ENCODE assay signal across 27 cellular contexts in genomic region chr9:70428781-70429180, GRCh38.
"Had no signal": no experiment of that assay in that cellular context is flagged by ENCODE, and none has a peak within 500 bp of the region (broad histone marks: within the 10 kb centered on the region; RNA-seq: fewer than 3 reads in every experiment).

No MANE protein-coding gene starts in this region.

- ATAC-seq: activated CD4-positive, CD25-positive, alpha-beta regulatory T cell treated with anti-CD3 and anti-CD28 coated beads, Interleukin-2, amount 50 U/mL, for 24 hours; effector memory CD8-positive, alpha-beta T cell; stimulated activated memory B cell treated with anti-CD40 and anti-IgM and Interleukin-4, amounts not matched to agents 10 μg/mL and 1 μg/mL and 100 μg/mL, for 72 hours; stimulated activated naive CD8-positive, alpha-beta T cell treated with anti-CD3 and anti-CD28 coated beads, Interleukin-15, amount 100 ng/mL, for 72 hours; T-helper 17 cell had no signal

- DNase-seq: activated CD4-positive, alpha-beta T cell treated with anti-CD3 and anti-CD28 coated beads for 48 hours; activated CD4-positive, alpha-beta T cell treated with anti-CD3 and anti-CD28 coated beads, Interleukin-2, amount 50 U/mL, for 48 hours; activated CD8-positive, alpha-beta memory T cell treated with anti-CD3 and anti-CD28 coated beads for 24 hours; activated effector memory CD4-positive, alpha-beta T cell treated with Interleukin-2 at 50 U/mL for 16 hours; activated naive CD4-positive, alpha-beta T cell treated with Interleukin-2 at 50 U/mL for 16 hours; adrenal gland; cortex of kidney; effector memory CD8-positive, alpha-beta T cell; erythroblast; islet precursor cell; left ventricle myocardium inferior; retina; sigmoid colon; stimulated activated CD4-positive, alpha-beta T cell treated with anti-CD3 and anti-CD28 coated beads, Interleukin-1b, Interleukin-23, amount 100 ng/mL, for 48 hours; stimulated activated CD4-positive, alpha-beta T cell treated with anti-CD3 and anti-CD28 coated beads, Interleukin-4, amount 100 ng/mL, for 4 hours; stimulated activated CD8-positive, alpha-beta memory T cell treated with anti-CD3 and anti-CD28 coated beads, Interleukin-4, amount 100 ng/mL, for 48 hours; stimulated activated naive CD8-positive, alpha-beta T cell treated with anti-CD3 and anti-CD28 coated beads, Interleukin-15, amount 100 ng/mL, for 72 hours; substantia nigra; T-helper 17 cell; T1000; WERI-Rb-1 had no signal

- H3K4me3 ChIP-seq: adrenal gland, ascending aorta, left ventricle myocardium inferior, sigmoid colon, smooth muscle cell, upper lobe of left lung, vagina had no signal
